19 cellular contexts compared by ENCODE assay signal in genomic region chr16:52547834-52548215, GRCh38. TPM values are rescaled to one million over a fixed set of nuclear protein-coding genes. Genes with fewer than 3 reads are reported as not detected.
DNase-seq lines count a peak whose midpoint lies in the region; ATAC-seq and TF ChIP-seq lines count a peak whose summit lies in the region.
"Had no signal": no experiment of that assay in that cellular context is flagged by ENCODE, and none has a peak within 500 bp of the region (broad histone marks: within the 10 kb centered on the region; RNA-seq: fewer than 3 reads in every experiment).

No MANE protein-coding gene starts in this region.

- peaks cover 5% of the 10 kb centered on the region for H3K4me1 ChIP-seq in NT2/D1 (ENCODE audit: insufficient read depth, insufficient read length)
- H3K4me1 ChIP-seq in esophagus muscularis mucosa, result peaks cover 16 to 25% (median 20%) of the 10 kb centered on the region in 4 donors
- peaks cover 57% of the 10 kb centered on the region for H3K4me1 ChIP-seq in neural progenitor cell

- H4K20me1 ChIP-seq in neural progenitor cell (ENCODE audit: low read depth), result peaks cover 41% of the 10 kb centered on the region

- ATAC-seq in HG02870 (IDR thresholded peaks at IDR 0.05; ENCODE audit: unreplicated experiment), result no peak
- ATAC-seq: CD8-positive, alpha-beta T cell; effector memory CD8-positive, alpha-beta T cell; gastroesophageal sphincter; T-cell had no signal

- DNase-seq in NCI-H2107 treated with DMSO at 0.1 percent for 48 hours (lab: John Stamatoyannopoulos, UW; ENCODE audit: unreplicated experiment), result peak; percentile 62
- no peak for DNase-seq in NCI-H2107 (lab: John Stamatoyannopoulos, UW)
- no peak for DNase-seq in NT2/D1 (ENCODE audit: low read depth, low spot score)
- DNase-seq in esophagus muscularis mucosa (ENCODE audit: extremely low spot score), result peak; percentile 29
- no peak for DNase-seq in neural progenitor cell (ENCODE audit: low spot score)
- no peak for DNase-seq in DMS 273 treated with DMSO at 0.1 percent for 48 hours (lab: John Stamatoyannopoulos, UW)
- no peak for DNase-seq in hypothalamus (lab: John Stamatoyannopoulos, UW)
- DNase-seq: activated naive CD4-positive, alpha-beta T cell treated with Interleukin-2 at 50 U/mL for 16 hours; brain microvascular endothelial cell; CD8-positive, alpha-beta T cell; effector memory CD8-positive, alpha-beta T cell; GDM1; NCI-H1417 treated with DMSO at 0.1 percent for 48 hours; RPMI8226; T-cell; testis had no signal

- TF ChIP-seq POLR2A in esophagus muscularis mucosa (IDR thresholded peaks at IDR 0.05; ENCODE audit: low read depth), result no peak

- H3K79me2 ChIP-seq in neural progenitor cell (ENCODE audit: low read depth), result peaks cover 42% of the 10 kb centered on the region

- H2AFZ ChIP-seq in neural progenitor cell (replicated peaks), result peak overlapping the region; percentile 14

- H3K9me3 ChIP-seq in NT2/D1 (ENCODE audit: insufficient read depth, low read length) (no peaks in the 10 kb centered on the region), esophagus muscularis mucosa (no peaks in the 10 kb centered on the region), neural progenitor cell (ENCODE audit: low read depth) (no peaks in the 10 kb centered on the region)
- H3K9me3 ChIP-seq: gastroesophageal sphincter, testis had no signal

- H3K27me3 ChIP-seq in NT2/D1 (ENCODE audit: insufficient read depth, insufficient read length) (peaks cover 27% of the 10 kb centered on the region), esophagus muscularis mucosa (peaks cover 0 to 68% (median 23%) of the 10 kb centered on the region in 4 donors), neural progenitor cell (no peaks in the 10 kb centered on the region)
- H3K27me3 ChIP-seq: testis had no signal

- intact Hi-C loops in esophagus muscularis mucosa (cut with DNase I), result no loop called here

- peaks cover 2% of the 10 kb centered on the region for H3K9me3 Mint-ChIP-seq in neural progenitor cell
- H3K9me3 Mint-ChIP-seq: CD8-positive, alpha-beta T cell; T-cell had no signal

- H3K27ac Mint-ChIP-seq in neural progenitor cell, result peak overlapping the region; percentile 58
- H3K27ac Mint-ChIP-seq: CD8-positive, alpha-beta T cell; effector memory CD8-positive, alpha-beta T cell; T-cell had no signal

- 60% methylated on average over 8 of the region's 8 CpGs for WGBS in esophagus muscularis mucosa

- H3K4me3 ChIP-seq in NT2/D1 (ENCODE audit: insufficient read length, low read depth), result peak overlapping the region; percentile 54
- no peak overlapping the region for H3K4me3 ChIP-seq in esophagus muscularis mucosa
- H3K4me3 ChIP-seq in neural progenitor cell, result peak overlapping the region; percentile 86

- H3K9ac ChIP-seq in NT2/D1 (ENCODE audit: insufficient read length, low read depth) (no peak overlapping the region), neural progenitor cell (no peak overlapping the region)
- H3K9ac ChIP-seq: KMS-11 had no signal

- TF ChIP-seq CTCF in esophagus muscularis mucosa (IDR thresholded peaks at IDR 0.05) (no peak), neural progenitor cell (IDR thresholded peaks at IDR 0.05) (no peak)

- peak overlapping the region; percentile 93 for H3K4me3 Mint-ChIP-seq in neural progenitor cell
- H3K4me3 Mint-ChIP-seq: CD8-positive, alpha-beta T cell had no signal

- H3K27me3 Mint-ChIP-seq in neural progenitor cell (ENCODE audit: insufficient read depth, low read depth), result peaks cover 8% of the 10 kb centered on the region

- peaks cover 54% of the 10 kb centered on the region for H3K4me1 Mint-ChIP-seq in neural progenitor cell

- H3F3A ChIP-seq in neural progenitor cell (ENCODE audit: low read depth), result peaks cover 54% of the 10 kb centered on the region

- H3K36me3 ChIP-seq in NT2/D1 (ENCODE audit: insufficient read depth, insufficient read length, low read length) (no peaks in the 10 kb centered on the region), esophagus muscularis mucosa (no peaks in the 10 kb centered on the region), neural progenitor cell (no peaks in the 10 kb centered on the region)
- H3K36me3 ChIP-seq: brain microvascular endothelial cell, gastroesophageal sphincter had no signal

- peaks cover 5% of the 10 kb centered on the region for H3K36me3 Mint-ChIP-seq in neural progenitor cell
- H3K36me3 Mint-ChIP-seq: CD8-positive, alpha-beta T cell; T-cell had no signal

- H3K4me2 ChIP-seq in neural progenitor cell, result peak overlapping the region; percentile 98
- H3K4me2 ChIP-seq: KMS-11 had no signal

- no peak for TF ChIP-seq EP300 in esophagus muscularis mucosa (IDR thresholded peaks at IDR 0.05)

- no peak overlapping the region for H3K27ac ChIP-seq in esophagus muscularis mucosa (replicated peaks in 1 of 4)
- no peak overlapping the region for H3K27ac ChIP-seq in neural progenitor cell
- H3K27ac ChIP-seq: brain microvascular endothelial cell, gastroesophageal sphincter, KMS-11, testis had no signal

RNA-seq across cellular contexts. Expression of gene TOX3, which starts 0.9 kb away (rescaled TPM):
- total RNA-seq in esophagus muscularis mucosa, result under 1 TPM in 1 of 4 donors, not detected in 3; 0.11 TPM
- total RNA-seq in neural progenitor cell (ENCODE audit: low replicate concordance), result 44.2 and 48.1 TPM in 2 replicates
- total RNA-seq: CD8-positive, alpha-beta T cell had no signal

Comparison
In these comparisons a context has a peak if more than half of its experiments do, and no peak if none do; other contexts are left out.
1. DNase-seq: peak in NCI-H2107 treated with DMSO at 0.1 percent for 48 hours (single experiment) and esophagus muscularis mucosa (single experiment); none in NCI-H2107 (single experiment), NT2/D1 (single experiment), neural progenitor cell (single experiment), DMS 273 treated with DMSO at 0.1 percent for 48 hours (single experiment) and hypothalamus (0 of 51).
2. H3K4me3 ChIP-seq: peak in NT2/D1 (single experiment) and neural progenitor cell (single experiment); none in esophagus muscularis mucosa (0 of 4).
3. RNA of gene TOX3, which starts 0.9 kb away (total RNA-seq): 44.2 to 48.1 TPM in neural progenitor cell; 0.11 TPM in esophagus muscularis mucosa; every median in the first group is over 10 times any median in the second.